14 cellular contexts compared by ENCODE assay signal in genomic region chr19:35332817-35333216, GRCh38. TPM values are rescaled to one million over a fixed set of nuclear protein-coding genes. Genes with fewer than 3 reads are reported as not detected.
A peak's percentile ranks its signal among the peaks of the same experiment; 100 is the strongest.
DNase-seq lines count a peak whose midpoint lies in the region; ATAC-seq and TF ChIP-seq lines count a peak whose summit lies in the region.
"Had no signal": no experiment of that assay in that cellular context is flagged by ENCODE, and none has a peak within 500 bp of the region (broad histone marks: within the 10 kb centered on the region; RNA-seq: fewer than 3 reads in every experiment).

No MANE protein-coding gene starts in this region.

- H3K27ac ChIP-seq in right cardiac atrium (ENCODE audit: low read length) (no peak overlapping the region), heart left ventricle (no peak overlapping the region), OCI-LY3 (ENCODE audit: low read length) (peak overlapping the region; percentile 80)
- H3K27ac ChIP-seq: breast epithelium, GM23248, left lung, vagina had no signal

- DNase-seq in right cardiac atrium (peak in 2 of 3 donors; percentile 16 to 20), heart left ventricle (no peak), NCI-H524 (lab: John Stamatoyannopoulos, UW) (no peak), SK-N-DZ (ENCODE audit: low spot score) (no peak), OCI-M1 (lab: John Stamatoyannopoulos, UW) (no peak)
- DNase-seq in activated naive CD8-positive, alpha-beta T cell treated with anti-CD3 and anti-CD28 coated beads, Interleukin-2, amount 10 ng/mL, durations not matched to agents 7 days and 5 days, result peak; percentile 51
- DNase-seq: EL, GM23248 had no signal

- no peaks in the 10 kb centered on the region for H3K9me3 ChIP-seq in right cardiac atrium (ENCODE audit: control insufficient read depth, low read length)
- H3K9me3 ChIP-seq in heart left ventricle, result no peaks in the 10 kb centered on the region
- H3K9me3 ChIP-seq in OCI-LY3 (ENCODE audit: insufficient read depth, low read length), result 0 out of 2 replicates have a peak, but pooled peaks cover 4% of the 10 kb centered on the region
- H3K9me3 ChIP-seq: breast epithelium, left lung, vagina had no signal

- peak overlapping the region; percentile 83 for H3K4me2 ChIP-seq in OCI-LY3 (ENCODE audit: low read length)

- no peaks in the 10 kb centered on the region for H3K27me3 ChIP-seq in right cardiac atrium (ENCODE audit: control insufficient read depth, insufficient read depth)
- H3K27me3 ChIP-seq in heart left ventricle, result peaks cover 0 to 48% (median 9%) of the 10 kb centered on the region in 9 donors
- no peaks in the 10 kb centered on the region for H3K27me3 ChIP-seq in OCI-LY3 (ENCODE audit: low read depth, low read length)
- H3K27me3 ChIP-seq: breast epithelium, vagina had no signal

- H3K79me2 ChIP-seq in OCI-LY3 (ENCODE audit: low read length), result peaks cover 65% of the 10 kb centered on the region

- WGBS in right cardiac atrium, result 52% methylated on average over 12 of the region's 12 CpGs
- 47 to 55% (median 51%) methylated on average over 12 of the region's 12 CpGs for WGBS in heart left ventricle, 4 donors

- POLR2A ChIA-PET in activated naive CD8-positive, alpha-beta T cell treated with anti-CD3 and anti-CD28 coated beads, Interleukin-2, amount 10 ng/mL, durations not matched to agents 7 days and 5 days (lab: Charles Lee), result interaction anchor here (0.9 kb wide), 1 partner anchor 15 kb away, joined by 5 read pairs; the partner anchor contains the start of gene FFAR1

- H4K20me1 ChIP-seq in OCI-LY3 (ENCODE audit: insufficient read depth, low read length), result peaks cover 24% of the 10 kb centered on the region

- TF ChIP-seq CTCF in heart left ventricle (IDR thresholded peaks at IDR 0.05) (no peak), OCI-LY3 (IDR thresholded peaks at IDR 0.05; ENCODE audit: low read depth, low read length) (0 out of 2 replicates have a peak, but pooled peaks have one; percentile 4)

- TF ChIP-seq POLR2A in heart left ventricle (IDR thresholded peaks at IDR 0.05), result no peak

- peak overlapping the region; percentile 7 for H3K27ac Mint-ChIP-seq in activated naive CD8-positive, alpha-beta T cell treated with anti-CD3 and anti-CD28 coated beads, Interleukin-2, amount 10 ng/mL, durations not matched to agents 7 days and 5 days

- ATAC-seq in right cardiac atrium, result no peak
- ATAC-seq in heart left ventricle, result no peak
- peak; percentile 85 for ATAC-seq in activated naive CD8-positive, alpha-beta T cell treated with anti-CD3 and anti-CD28 coated beads, Interleukin-2, amount 10 ng/mL, durations not matched to agents 7 days and 5 days (ENCODE audit: low read depth)
- no peak for ATAC-seq in HG02981 (IDR thresholded peaks at IDR 0.05; ENCODE audit: unreplicated experiment)
- ATAC-seq: left lung had no signal

- peak overlapping the region; percentile 49 for H3K9ac ChIP-seq in OCI-LY3 (ENCODE audit: low read length)
- H3K9ac ChIP-seq: GM23248 had no signal

- no peaks in the 10 kb centered on the region for H3K9me3 Mint-ChIP-seq in activated naive CD8-positive, alpha-beta T cell treated with anti-CD3 and anti-CD28 coated beads, Interleukin-2, amount 10 ng/mL, durations not matched to agents 7 days and 5 days

- H3K4me3 Mint-ChIP-seq in activated naive CD8-positive, alpha-beta T cell treated with anti-CD3 and anti-CD28 coated beads, Interleukin-2, amount 10 ng/mL, durations not matched to agents 7 days and 5 days, result peak overlapping the region; percentile 10

- peaks cover 23% of the 10 kb centered on the region for H3K4me1 Mint-ChIP-seq in activated naive CD8-positive, alpha-beta T cell treated with anti-CD3 and anti-CD28 coated beads, Interleukin-2, amount 10 ng/mL, durations not matched to agents 7 days and 5 days

- intact Hi-C loops in right cardiac atrium (cut with DNase I), result no loop called here
- intact Hi-C loops in heart left ventricle (cut with DNase I), result loop anchor here in 1 of 10 donors (1.0 kb wide), 1 partner anchor 9 kb away; no protein-coding TSS in a partner anchor

- H3K27me3 Mint-ChIP-seq in activated naive CD8-positive, alpha-beta T cell treated with anti-CD3 and anti-CD28 coated beads, Interleukin-2, amount 10 ng/mL, durations not matched to agents 7 days and 5 days, result peaks cover 8% of the 10 kb centered on the region

- H3K36me3 ChIP-seq in heart left ventricle, result no peaks in the 10 kb centered on the region
- H3K36me3 ChIP-seq in OCI-LY3 (replicated peaks; ENCODE audit: low read depth, low read length), result peaks cover 72% of the 10 kb centered on the region
- H3K36me3 ChIP-seq: breast epithelium, left lung, vagina had no signal

- H3K4me3 ChIP-seq in right cardiac atrium (ENCODE audit: low read length), result no peak overlapping the region
- no peak overlapping the region for H3K4me3 ChIP-seq in heart left ventricle
- H3K4me3 ChIP-seq in OCI-LY3 (ENCODE audit: low read length), result peak overlapping the region; percentile 65
- H3K4me3 ChIP-seq: breast epithelium, GM23248, left lung, vagina had no signal

- no peak overlapping the region for H2AFZ ChIP-seq in OCI-LY3 (ENCODE audit: low read depth, low read length)
- H2AFZ ChIP-seq: GM23248 had no signal

- H3K4me1 ChIP-seq in right cardiac atrium (ENCODE audit: control insufficient read depth, insufficient read depth, low read length), result no peaks in the 10 kb centered on the region
- H3K4me1 ChIP-seq in heart left ventricle, result no peaks in the 10 kb centered on the region
- peaks cover 85% of the 10 kb centered on the region for H3K4me1 ChIP-seq in OCI-LY3 (ENCODE audit: low read length)
- H3K4me1 ChIP-seq: breast epithelium, vagina had no signal

- no peaks in the 10 kb centered on the region for H3K36me3 Mint-ChIP-seq in activated naive CD8-positive, alpha-beta T cell treated with anti-CD3 and anti-CD28 coated beads, Interleukin-2, amount 10 ng/mL, durations not matched to agents 7 days and 5 days

RNA-seq across cellular contexts. Expression of gene CD22, which starts 3.8 kb away (rescaled TPM):
- total RNA-seq in right cardiac atrium (under 1 TPM; 0.54 to 0.80 (median 0.72) TPM), heart left ventricle (1 to 10 TPM in 5 of 9 donors, under 1 TPM in 2, not detected in 2; 0.20 to 3.3 (median 1.2) TPM)
- polyA plus RNA-seq in right cardiac atrium (0.20 TPM), heart left ventricle (under 1 TPM; 0.11 to 0.36 TPM)
- total RNA-seq in activated naive CD8-positive, alpha-beta T cell treated with anti-CD3 and anti-CD28 coated beads, Interleukin-2, amount 10 ng/mL, durations not matched to agents 7 days and 5 days, result 1 to 10 TPM; 1.7 to 1.8 TPM
- polyA plus RNA-seq in SK-N-DZ (2014; cell fraction: cytosol; rRNA removed), result not detected in 2 replicates
- 0.15 TPM in 1 of 2 replicates, not detected in the other for polyA plus RNA-seq in SK-N-DZ (2014; cell fraction: nucleus; rRNA removed)
- total RNA-seq: GM23248 had no signal

RNA-seq across cellular contexts. Expression of gene FFAR1, which starts 14.9 kb away (rescaled TPM):
- total RNA-seq in right cardiac atrium (not detected), heart left ventricle (not detected)
- polyA plus RNA-seq in right cardiac atrium (not detected), heart left ventricle (not detected)
- total RNA-seq in activated naive CD8-positive, alpha-beta T cell treated with anti-CD3 and anti-CD28 coated beads, Interleukin-2, amount 10 ng/mL, durations not matched to agents 7 days and 5 days, result not detected
- polyA plus RNA-seq in SK-N-DZ (2014; cell fraction: cytosol; rRNA removed), result not detected in 2 replicates
- not detected in 2 replicates for polyA plus RNA-seq in SK-N-DZ (2014; cell fraction: nucleus; rRNA removed)
- total RNA-seq: breast epithelium; GM23248; left lung; T-helper 2 cell treated with Interferon-gamma antibody and Interleukin-4, amounts not matched to agents 100 ng/mL and 5 ng/mL, for 36 hours; vagina had no signal
- polyA plus RNA-seq: GM23248 had no signal

RNA-seq across cellular contexts. Expression of gene FFAR3, which starts 25.4 kb away (rescaled TPM):
- total RNA-seq in right cardiac atrium (under 1 TPM in 1 of 4 donors, not detected in 3; 0.31 TPM), heart left ventricle (under 1 TPM in 1 of 9 donors, not detected in 8; 0.96 TPM)
- polyA plus RNA-seq in right cardiac atrium (0.05 TPM), heart left ventricle (under 1 TPM; 0.11 to 0.15 TPM)
- total RNA-seq in activated naive CD8-positive, alpha-beta T cell treated with anti-CD3 and anti-CD28 coated beads, Interleukin-2, amount 10 ng/mL, durations not matched to agents 7 days and 5 days, result not detected
- not detected in 2 replicates for polyA plus RNA-seq in SK-N-DZ (2014; cell fraction: cytosol; rRNA removed)
- not detected in 2 replicates for polyA plus RNA-seq in SK-N-DZ (2014; cell fraction: nucleus; rRNA removed)
- total RNA-seq: GM23248; T-helper 2 cell treated with Interferon-gamma antibody and Interleukin-4, amounts not matched to agents 100 ng/mL and 5 ng/mL, for 36 hours; vagina had no signal
- polyA plus RNA-seq: GM23248 had no signal

RNA-seq across cellular contexts. Expression of gene GPR42, which starts 38.1 kb away (rescaled TPM):
- total RNA-seq in right cardiac atrium (not detected), heart left ventricle (not detected)
- polyA plus RNA-seq in right cardiac atrium (not detected), heart left ventricle (not detected)
- not detected for total RNA-seq in activated naive CD8-positive, alpha-beta T cell treated with anti-CD3 and anti-CD28 coated beads, Interleukin-2, amount 10 ng/mL, durations not matched to agents 7 days and 5 days
- polyA plus RNA-seq in SK-N-DZ (2014; cell fraction: cytosol; rRNA removed), result not detected in 2 replicates
- polyA plus RNA-seq in SK-N-DZ (2014; cell fraction: nucleus; rRNA removed), result not detected in 2 replicates
- total RNA-seq: GM23248; left lung; T-helper 2 cell treated with Interferon-gamma antibody and Interleukin-4, amounts not matched to agents 100 ng/mL and 5 ng/mL, for 36 hours; vagina had no signal
- polyA plus RNA-seq: GM23248 had no signal

RNA-seq across cellular contexts. Expression of gene MAG, which starts 40.9 kb away (rescaled TPM):
- total RNA-seq in right cardiac atrium, result not detected
- 1.3 TPM for polyA plus RNA-seq in right cardiac atrium
- total RNA-seq in heart left ventricle, result under 1 TPM in 1 of 9 donors, not detected in 8; 0.72 TPM
- polyA plus RNA-seq in heart left ventricle, result under 1 TPM in 1 of 2 donors, not detected in 1; 0.30 TPM
- under 1 TPM; 0.11 to 0.39 TPM for total RNA-seq in activated naive CD8-positive, alpha-beta T cell treated with anti-CD3 and anti-CD28 coated beads, Interleukin-2, amount 10 ng/mL, durations not matched to agents 7 days and 5 days
- 2.2 TPM in 1 of 2 replicates, not detected in the other for polyA plus RNA-seq in SK-N-DZ (2014; cell fraction: cytosol; rRNA removed)
- not detected in 2 replicates for polyA plus RNA-seq in SK-N-DZ (2014; cell fraction: nucleus; rRNA removed)
- total RNA-seq: GM23248, left lung, vagina had no signal
- polyA plus RNA-seq: GM23248 had no signal

Comparison
In these comparisons a context has a peak if more than half of its experiments do, and no peak if none do; other contexts are left out.
1. DNase-seq: peak in right cardiac atrium (2 of 3) and activated naive CD8-positive, alpha-beta T cell treated with anti-CD3 and anti-CD28 coated beads, Interleukin-2, amount 10 ng/mL, durations not matched to agents 7 days and 5 days (single experiment); none in heart left ventricle (0 of 5), NCI-H524 (0 of 2), SK-N-DZ (single experiment) and OCI-M1 (single experiment).